ENCODE assay signal across 11 cellular contexts in genomic region chr2:131035826-131036231, GRCh38. TPM values are rescaled to one million over a fixed set of nuclear protein-coding genes. Genes with fewer than 3 reads are reported as not detected.
DNase-seq lines count a peak whose midpoint lies in the region; ATAC-seq and TF ChIP-seq lines count a peak whose summit lies in the region.
"Had no signal": no experiment of that assay in that cellular context is flagged by ENCODE, and none has a peak within 500 bp of the region (broad histone marks: within the 10 kb centered on the region; RNA-seq: fewer than 3 reads in every experiment).

No MANE protein-coding gene starts in this region.

- H3K27me3 ChIP-seq in breast epithelium (peaks cover 0 to 17% of the 10 kb centered on the region in 2 donors), ectodermal cell (ENCODE audit: control insufficient read depth, insufficient read depth, low read length, poor library complexity, severe bottlenecking) (peaks cover 29% of the 10 kb centered on the region), neuronal stem cell (ENCODE audit: control insufficient read depth in 3 of 3, insufficient read depth in 3 of 3, low read depth in 1 of 3, low read length in 3 of 3) (peaks cover 0 to 56% (median 6%) of the 10 kb centered on the region in 3 experiments)

- TF ChIP-seq CTCF in breast epithelium (IDR thresholded peaks at IDR 0.05) (no peak), MCF 10A (IDR thresholded peaks at IDR 0.05; ENCODE audit: unreplicated experiment) (no peak)

- peak overlapping the region; percentile 63 for H2BK15ac ChIP-seq in neuronal stem cell (ENCODE audit: low read length)

- peaks cover 15% of the 10 kb centered on the region for H3K36me3 Mint-ChIP-seq in MCF 10A (ENCODE audit: insufficient read depth, unreplicated experiment)
- H3K36me3 Mint-ChIP-seq: activated naive CD4-positive, alpha-beta T cell treated with anti-CD3 and anti-CD28 coated beads, Interleukin-2, amount 10 ng/mL, durations not matched to agents 7 days and 5 days; naive B cell had no signal

- peak overlapping the region; percentile 95 for H3K4me2 ChIP-seq in neuronal stem cell (ENCODE audit: insufficient read depth, low read length, poor library complexity, severe bottlenecking)

- CTCF ChIA-PET in MCF 10A (lab: Yijun Ruan, JAX): interaction anchor here (0.9 kb wide), 1 partner anchor 38 kb away, joined by 3 read pairs; no protein-coding TSS in a partner anchor

- H3K4me1 ChIP-seq in breast epithelium: no peaks in the 10 kb centered on the region
- peaks cover 11% of the 10 kb centered on the region for H3K4me1 ChIP-seq in ectodermal cell (ENCODE audit: control insufficient read depth, insufficient read depth, low read length)
- peaks cover 7 to 16% of the 10 kb centered on the region in 2 donors for H3K4me1 ChIP-seq in neuronal stem cell (ENCODE audit: control insufficient read depth in 2 of 2, insufficient read depth in 1 of 2, low read depth in 1 of 2, low read length in 2 of 2)

- no peak for DNase-seq in breast epithelium (ENCODE audit: low spot score in 2 of 2)
- DNase-seq in MCF 10A (ENCODE audit: unreplicated experiment): no peak
- DNase-seq in neuronal stem cell (ENCODE audit: low spot score): no peak
- DNase-seq in ureter (ENCODE audit: low spot score): peak; percentile 39
- no peak for DNase-seq in kidney glomerular epithelial cell (lab: John Stamatoyannopoulos, UW)
- DNase-seq in NCI-H526 (lab: John Stamatoyannopoulos, UW): no peak
- DNase-seq: activated CD4-positive, alpha-beta T cell treated with anti-CD3 and anti-CD28 coated beads for 1 hour; activated naive CD4-positive, alpha-beta T cell treated with anti-CD3 and anti-CD28 coated beads, Interleukin-2, amount 10 ng/mL, durations not matched to agents 7 days and 5 days; naive B cell had no signal

- H2BK12ac ChIP-seq in neuronal stem cell (ENCODE audit: low read length): peak overlapping the region; percentile 16

- H4K91ac ChIP-seq in neuronal stem cell (ENCODE audit: low read depth, low read length, poor library complexity): no peak overlapping the region

- no peak for ATAC-seq in HG03565 (IDR thresholded peaks at IDR 0.05; ENCODE audit: unreplicated experiment)

- H2AK5ac ChIP-seq in neuronal stem cell (ENCODE audit: low read depth, low read length): peak overlapping the region; percentile 81

- intact Hi-C loops in breast epithelium (cut with DNase I; ENCODE audit: low total_unique reads) (no loop called here), MCF 10A (cut with micrococcal nuclease) (no loop called here)

- peak overlapping the region; percentile 1 for H2BK120ac ChIP-seq in neuronal stem cell (ENCODE audit: low read depth, low read length)

- H3K18ac ChIP-seq in neuronal stem cell (ENCODE audit: low read length): peak overlapping the region; percentile 98

- H3K27ac Mint-ChIP-seq in MCF 10A (ENCODE audit: low read depth, unreplicated experiment): no peak overlapping the region
- H3K27ac Mint-ChIP-seq: activated naive CD4-positive, alpha-beta T cell treated with anti-CD3 and anti-CD28 coated beads, Interleukin-2, amount 10 ng/mL, durations not matched to agents 7 days and 5 days; naive B cell had no signal

- TF ChIP-seq POLR2A in breast epithelium (IDR thresholded peaks at IDR 0.05): no peak

- H3K27me3 Mint-ChIP-seq in MCF 10A (ENCODE audit: insufficient read depth, unreplicated experiment): no peaks in the 10 kb centered on the region

- H3K9me3 ChIP-seq in breast epithelium (no peaks in the 10 kb centered on the region), ectodermal cell (ENCODE audit: control insufficient read depth, low read length) (no peaks in the 10 kb centered on the region), neuronal stem cell (replicated peaks in 1 of 2; ENCODE audit: control insufficient read depth in 2 of 2, insufficient read depth in 1 of 2, low read depth in 1 of 2, low read length in 2 of 2) (no peaks in the 10 kb centered on the region)

- no TSS peak for BruUV-seq in MCF 10A (replicated peaks; lab: Mats Ljungman, UMichigan)

- H3K4me3 ChIP-seq in breast epithelium (peak overlapping the region; percentile 47 to 67 (median 53)), ectodermal cell (ENCODE audit: insufficient read depth, low read depth, low read length) (peak overlapping the region; percentile 47), neuronal stem cell (ENCODE audit: low read length in 2 of 2) (peak overlapping the region in 1 of 2 donors; percentile 54)

- peak overlapping the region; percentile 48 for H4K8ac ChIP-seq in neuronal stem cell (ENCODE audit: low read depth, low read length)

- H3K36me3 ChIP-seq in breast epithelium (no peaks in the 10 kb centered on the region), ectodermal cell (ENCODE audit: control insufficient read depth, insufficient read depth, low read length) (no peaks in the 10 kb centered on the region), neuronal stem cell (replicated peaks in 1 of 2; ENCODE audit: control insufficient read depth in 2 of 2, insufficient read depth in 2 of 2, low read length in 2 of 2) (no peaks in the 10 kb centered on the region)

- peak overlapping the region; percentile 38 for H3K23ac ChIP-seq in neuronal stem cell (ENCODE audit: low read depth, low read length, poor library complexity)

- H3K4ac ChIP-seq in neuronal stem cell (ENCODE audit: low read length): peak overlapping the region; percentile 43

- H3K14ac ChIP-seq in neuronal stem cell (ENCODE audit: low read length): peak overlapping the region; percentile 31

- no peaks in the 10 kb centered on the region for H3K9me3 Mint-ChIP-seq in MCF 10A (ENCODE audit: unreplicated experiment)
- H3K9me3 Mint-ChIP-seq: activated naive CD4-positive, alpha-beta T cell treated with anti-CD3 and anti-CD28 coated beads, Interleukin-2, amount 10 ng/mL, durations not matched to agents 7 days and 5 days; naive B cell had no signal

- WGBS in ectodermal cell, 2 experiments: 80 to 84% methylated on average over 10 of the region's 10 CpGs
- WGBS in neuronal stem cell (ENCODE audit: extremely low coverage in 2 of 2, insufficient read length in 2 of 2, insufficient replicate concordance in 1 of 2), 2 donors: no CpG with 5 or more reads among the region's 10 CpGs

- peak overlapping the region; percentile 63 for H3K9ac ChIP-seq in neuronal stem cell (ENCODE audit: low read depth, low read length, poor library complexity)

- H3K27ac ChIP-seq in breast epithelium (no peak overlapping the region), ectodermal cell (ENCODE audit: insufficient read depth, low read depth, low read length, poor library complexity, severe bottlenecking) (no peak overlapping the region), neuronal stem cell (replicated peaks; ENCODE audit: low read length) (no peak overlapping the region)

- POLR2A ChIA-PET in MCF 10A (lab: Yijun Ruan, JAX): no interaction called here

- peaks cover 2% of the 10 kb centered on the region for H3K79me1 ChIP-seq in neuronal stem cell (ENCODE audit: low read depth, low read length)

- H3K4me1 Mint-ChIP-seq in MCF 10A (ENCODE audit: insufficient read depth, unreplicated experiment): peaks cover 9% of the 10 kb centered on the region

- no peak overlapping the region for H2BK5ac ChIP-seq in neuronal stem cell (ENCODE audit: low read length)

- H2AFZ ChIP-seq in neuronal stem cell (ENCODE audit: low read length): peak overlapping the region; percentile 90

- no peak overlapping the region for H3K4me3 Mint-ChIP-seq in MCF 10A (ENCODE audit: unreplicated experiment)

RNA-seq across cellular contexts. Expression of gene FAM168B, which starts 57.4 kb away (rescaled TPM):
- total RNA-seq in breast epithelium: 100 to 1,000 TPM in 2 of 3 donors, 10 to 100 TPM in 1; 69.2 to 122 (median 111) TPM
- 159 and 172 TPM in 2 replicates for total RNA-seq in MCF 10A (2022)
- 72.2 TPM for polyA plus RNA-seq in ectodermal cell (2013, experiment 1 of 4)
- 69.3 TPM for polyA plus RNA-seq in ectodermal cell (2013, experiment 2 of 4)
- 66.3 TPM for polyA plus RNA-seq in ectodermal cell (2013, experiment 3 of 4)
- 76.0 TPM for polyA plus RNA-seq in ectodermal cell (2013, experiment 4 of 4)
- 73.9 TPM for polyA plus RNA-seq in neuronal stem cell (2013, experiment 1 of 2)
- polyA plus RNA-seq in neuronal stem cell (2013, experiment 2 of 2): 72.7 TPM
- 70.9 TPM for total RNA-seq in ureter
